13 cellular contexts compared by ENCODE assay signal in the genomic region with DNA sequence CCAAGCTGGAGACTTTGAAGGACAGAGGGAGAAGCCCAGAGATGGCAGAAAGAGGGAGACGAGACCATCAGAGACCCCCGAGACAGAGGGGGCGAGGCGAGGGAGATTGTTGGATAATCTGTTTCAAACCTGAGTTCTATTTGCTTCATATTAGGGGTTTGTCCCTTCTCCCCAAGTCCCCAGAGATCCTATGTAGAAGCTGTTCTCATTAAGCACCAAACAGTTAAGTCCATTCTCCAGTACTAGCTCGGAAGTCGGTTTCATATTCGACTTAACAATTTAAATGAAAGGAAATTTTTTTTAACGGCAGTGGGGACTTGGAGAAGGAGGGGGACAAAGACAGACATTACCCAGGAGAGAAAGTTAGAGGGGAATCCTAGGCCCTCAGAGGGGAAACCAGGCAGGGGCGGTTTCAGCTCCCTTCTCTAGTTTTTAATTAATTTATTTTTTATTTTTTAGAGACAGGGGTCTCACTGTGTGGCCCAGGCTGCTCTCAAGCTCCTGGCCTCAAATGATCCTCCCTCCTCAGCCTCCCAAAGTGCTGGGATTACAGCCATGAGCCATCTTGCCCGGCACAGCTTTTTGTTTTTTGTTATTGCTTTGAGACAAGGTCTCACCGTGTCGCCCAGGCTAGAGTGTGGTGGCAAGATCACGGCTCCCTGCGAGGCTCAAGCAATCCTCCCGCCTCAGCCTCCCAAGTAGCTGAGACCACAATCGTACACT. TPM values are rescaled to one million over a fixed set of nuclear protein-coding genes. Genes with fewer than 3 reads are reported as not detected.
DNase-seq lines count a peak whose midpoint lies in the region; ATAC-seq and TF ChIP-seq lines count a peak whose summit lies in the region.
"Had no signal": no experiment of that assay in that cellular context is flagged by ENCODE, and none has a peak within 500 bp of the region (broad histone marks: within the 10 kb centered on the region; RNA-seq: fewer than 3 reads in every experiment).

No MANE protein-coding gene starts in this region.

- 53% methylated on average over 15 of the region's 16 CpGs for WGBS in HUES64
- 43% methylated on average over 16 of the region's 16 CpGs for WGBS in esophagus muscularis mucosa

- TF ChIP-seq EP300 in esophagus muscularis mucosa (IDR thresholded peaks at IDR 0.05): no peak

- H3K4me3 Mint-ChIP-seq in CD8-positive, alpha-beta T cell: peak overlapping the region; percentile 37
- H3K4me3 Mint-ChIP-seq in progenitor cell of endocrine pancreas (ENCODE audit: low read depth): no peak overlapping the region
- no peak overlapping the region for H3K4me3 Mint-ChIP-seq in T-helper 2 cell treated with Interferon-gamma antibody and Interleukin-4, amounts not matched to agents 5 μg/mL and 100 μg/mL, for 36 hours
- H3K4me3 Mint-ChIP-seq: stimulated activated effector memory CD8-positive, alpha-beta T cell treated with anti-CD3 and anti-CD28 coated beads, Interleukin-12 subunit alpha, Interleukin-12 subunit beta, amount 100 ng/mL, for 72 hours had no signal

- DNase-seq in CD8-positive, alpha-beta T cell: no peak
- no peak for DNase-seq in esophagus muscularis mucosa (ENCODE audit: extremely low spot score)
- DNase-seq in progenitor cell of endocrine pancreas (ENCODE audit: low spot score, unreplicated experiment): no peak
- no peak for DNase-seq in T-helper 2 cell treated with Interferon-gamma antibody and Interleukin-4, amounts not matched to agents 5 μg/mL and 100 μg/mL, for 36 hours (ENCODE audit: low spot score)
- DNase-seq in NCI-H774 (lab: John Stamatoyannopoulos, UW): no peak
- DNase-seq: activated naive CD4-positive, alpha-beta T cell treated with Interleukin-2 at 50 U/mL for 16 hours; kidney; NCI-H345; stimulated activated CD4-positive, alpha-beta T cell treated with anti-CD3 and anti-CD28 coated beads, Interleukin-2, amount 100 ng/mL, for 24 hours had no signal

- no peak overlapping the region for H3K27ac Mint-ChIP-seq in CD8-positive, alpha-beta T cell
- peak overlapping the region; percentile 31 for H3K27ac Mint-ChIP-seq in progenitor cell of endocrine pancreas
- no peak overlapping the region for H3K27ac Mint-ChIP-seq in T-helper 2 cell treated with Interferon-gamma antibody and Interleukin-4, amounts not matched to agents 5 μg/mL and 100 μg/mL, for 36 hours
- H3K27ac Mint-ChIP-seq: stimulated activated effector memory CD8-positive, alpha-beta T cell treated with anti-CD3 and anti-CD28 coated beads, Interleukin-12 subunit alpha, Interleukin-12 subunit beta, amount 100 ng/mL, for 72 hours had no signal

- no peak overlapping the region for H3K4me3 ChIP-seq in CD8-positive, alpha-beta T cell (ENCODE audit: low read depth, low read length)
- peak overlapping the region; percentile 44 for H3K4me3 ChIP-seq in HUES64 (ENCODE audit: low read length)
- peak overlapping the region; percentile 20 to 23 (median 22) for H3K4me3 ChIP-seq in esophagus muscularis mucosa

- ATAC-seq in CD8-positive, alpha-beta T cell: no peak
- ATAC-seq in GM21367 (IDR thresholded peaks at IDR 0.05; ENCODE audit: unreplicated experiment): no peak
- ATAC-seq: stimulated activated effector memory CD8-positive, alpha-beta T cell treated with anti-CD3 and anti-CD28 coated beads, Interleukin-12 subunit alpha, Interleukin-12 subunit beta, amount 100 ng/mL, for 72 hours had no signal

- intact Hi-C loops in CD8-positive, alpha-beta T cell (cut with DNase I, micrococcal nuclease): no loop called here
- intact Hi-C loops in esophagus muscularis mucosa (cut with DNase I): no loop called here

- TF ChIP-seq POLR2A in esophagus muscularis mucosa (IDR thresholded peaks at IDR 0.05; ENCODE audit: low read depth): no peak

- H3K36me3 ChIP-seq in CD8-positive, alpha-beta T cell (ENCODE audit: insufficient read depth, low read length): no peaks in the 10 kb centered on the region
- H3K36me3 ChIP-seq in HUES64 (ENCODE audit: insufficient read depth, low read length) (no peaks in the 10 kb centered on the region), esophagus muscularis mucosa (no peaks in the 10 kb centered on the region)

- no peaks in the 10 kb centered on the region for H3K9me3 Mint-ChIP-seq in CD8-positive, alpha-beta T cell
- H3K9me3 Mint-ChIP-seq in progenitor cell of endocrine pancreas (ENCODE audit: low read depth): no peaks in the 10 kb centered on the region
- H3K9me3 Mint-ChIP-seq in T-helper 2 cell treated with Interferon-gamma antibody and Interleukin-4, amounts not matched to agents 5 μg/mL and 100 μg/mL, for 36 hours: no peaks in the 10 kb centered on the region
- H3K9me3 Mint-ChIP-seq: stimulated activated effector memory CD8-positive, alpha-beta T cell treated with anti-CD3 and anti-CD28 coated beads, Interleukin-12 subunit alpha, Interleukin-12 subunit beta, amount 100 ng/mL, for 72 hours had no signal

- peaks cover 14% of the 10 kb centered on the region for H3K4me1 ChIP-seq in CD8-positive, alpha-beta T cell (ENCODE audit: insufficient read depth, low read length)
- H3K4me1 ChIP-seq in HUES64 (ENCODE audit: insufficient read depth, low read length) (peaks cover 9% of the 10 kb centered on the region), esophagus muscularis mucosa (peaks cover 3 to 32% (median 29%) of the 10 kb centered on the region in 4 donors)

- no peaks in the 10 kb centered on the region for H3K27me3 Mint-ChIP-seq in CD8-positive, alpha-beta T cell (ENCODE audit: low read depth)
- no peaks in the 10 kb centered on the region for H3K27me3 Mint-ChIP-seq in progenitor cell of endocrine pancreas
- peaks cover 8% of the 10 kb centered on the region for H3K27me3 Mint-ChIP-seq in T-helper 2 cell treated with Interferon-gamma antibody and Interleukin-4, amounts not matched to agents 5 μg/mL and 100 μg/mL, for 36 hours (ENCODE audit: low read depth)

- no peaks in the 10 kb centered on the region for H3K27me3 ChIP-seq in CD8-positive, alpha-beta T cell (ENCODE audit: insufficient read depth, low read length)
- H3K27me3 ChIP-seq in HUES64 (ENCODE audit: insufficient read depth, low read length): peaks cover 54% of the 10 kb centered on the region
- H3K27me3 ChIP-seq in esophagus muscularis mucosa: peaks cover 0 to 3% (median 0%) of the 10 kb centered on the region in 4 donors

- H3K27ac ChIP-seq in CD8-positive, alpha-beta T cell (ENCODE audit: low read depth, low read length): no peak overlapping the region
- H3K27ac ChIP-seq in HUES64 (ENCODE audit: low read depth, low read length) (no peak overlapping the region), esophagus muscularis mucosa (replicated peaks in 1 of 4) (peak overlapping the region in 1 of 4 donors; percentile 22)

- CTCF ChIA-PET in CD8-positive, alpha-beta T cell (lab: Charles Lee): interaction anchor here (0.6 to 1.8 kb wide), 5 partner anchors 15 to 200 kb away, joined by 3 to 6 read pairs (median 3); no protein-coding TSS in a partner anchor

- no peak overlapping the region for H3K9ac ChIP-seq in HUES64 (ENCODE audit: low read depth, low read length)

- H3K36me3 Mint-ChIP-seq in CD8-positive, alpha-beta T cell: no peaks in the 10 kb centered on the region
- H3K36me3 Mint-ChIP-seq in progenitor cell of endocrine pancreas (ENCODE audit: insufficient read depth): no peaks in the 10 kb centered on the region
- H3K36me3 Mint-ChIP-seq in T-helper 2 cell treated with Interferon-gamma antibody and Interleukin-4, amounts not matched to agents 5 μg/mL and 100 μg/mL, for 36 hours (ENCODE audit: low read depth): no peaks in the 10 kb centered on the region

- H3K9me3 ChIP-seq in CD8-positive, alpha-beta T cell (ENCODE audit: low read length): no peaks in the 10 kb centered on the region
- H3K9me3 ChIP-seq in HUES64 (ENCODE audit: insufficient read depth, low read depth, low read length): no peaks in the 10 kb centered on the region
- no peaks in the 10 kb centered on the region for H3K9me3 ChIP-seq in esophagus muscularis mucosa

- POLR2A ChIA-PET in CD8-positive, alpha-beta T cell (lab: Charles Lee): interaction anchor here (0.8 to 8.9 kb wide), 3 partner anchors 10 to 18 kb away, joined by 3 to 85 read pairs (median 7); no protein-coding TSS in a partner anchor

- no peak for TF ChIP-seq CTCF in CD8-positive, alpha-beta T cell (IDR thresholded peaks at IDR 0.05)
- no peak for TF ChIP-seq CTCF in esophagus muscularis mucosa (IDR thresholded peaks at IDR 0.05)
- no peak for TF ChIP-seq CTCF in progenitor cell of endocrine pancreas (IDR thresholded peaks at IDR 0.05; ENCODE audit: unreplicated experiment)

- H3K4me1 Mint-ChIP-seq in CD8-positive, alpha-beta T cell (ENCODE audit: low read depth): peaks cover 16% of the 10 kb centered on the region
- peaks cover 19% of the 10 kb centered on the region for H3K4me1 Mint-ChIP-seq in progenitor cell of endocrine pancreas (ENCODE audit: low read depth)
- peaks cover 7% of the 10 kb centered on the region for H3K4me1 Mint-ChIP-seq in T-helper 2 cell treated with Interferon-gamma antibody and Interleukin-4, amounts not matched to agents 5 μg/mL and 100 μg/mL, for 36 hours (ENCODE audit: low read depth)

RNA-seq across cellular contexts. Expression of a gene that starts 13.6 kb away (rescaled TPM):
- total RNA-seq in CD8-positive, alpha-beta T cell: 10 to 100 TPM; 12.1 to 15.4 TPM
- 1.8 TPM for polyA plus RNA-seq in HUES64 (2013, experiment 1 of 2)
- 2.2 TPM for polyA plus RNA-seq in HUES64 (2013, experiment 2 of 2)
- total RNA-seq in esophagus muscularis mucosa (10 to 100 TPM; 34.0 to 51.2 (median 44.1) TPM), progenitor cell of endocrine pancreas (147 and 160 TPM in 2 replicates)
- total RNA-seq: RPMI7951 had no signal

RNA-seq across cellular contexts. Expression of a gene that starts 19.6 kb away (rescaled TPM):
- total RNA-seq in CD8-positive, alpha-beta T cell: 100 to 1,000 TPM; 637 to 677 TPM
- polyA plus RNA-seq in HUES64 (2013, experiment 1 of 2): 95.1 TPM
- polyA plus RNA-seq in HUES64 (2013, experiment 2 of 2): 123 TPM
- total RNA-seq in esophagus muscularis mucosa (100 to 1,000 TPM; 657 to 947 (median 804) TPM), progenitor cell of endocrine pancreas (469 and 507 TPM in 2 replicates)

RNA-seq across cellular contexts. Expression of a gene that starts 51.5 kb away (rescaled TPM):
- 1 to 10 TPM; 2.3 to 2.6 TPM for total RNA-seq in CD8-positive, alpha-beta T cell
- 12.7 TPM for polyA plus RNA-seq in HUES64 (2013, experiment 1 of 2)
- 12.2 TPM for polyA plus RNA-seq in HUES64 (2013, experiment 2 of 2)
- 100 to 1,000 TPM in 3 of 4 donors, 10 to 100 TPM in 1; 90.5 to 169 (median 119) TPM for total RNA-seq in esophagus muscularis mucosa
- 37.9 and 39.5 TPM in 2 replicates for total RNA-seq in progenitor cell of endocrine pancreas

Comparison
In these comparisons a context has a peak if more than half of its experiments do, and no peak if none do; other contexts are left out.
1. RNA of a gene that starts 51.5 kb away (total RNA-seq): 90.5 to 169 TPM in esophagus muscularis mucosa and 37.9 to 39.5 TPM in progenitor cell of endocrine pancreas; 2.3 to 2.6 TPM in CD8-positive, alpha-beta T cell; every median in the first group is over 10 times any median in the second.